25 cellular contexts compared by ENCODE assay signal in genomic region chr19:28221736-28222135, GRCh38.
"Had no signal": no experiment of that assay in that cellular context is flagged by ENCODE, and none has a peak within 500 bp of the region (broad histone marks: within the 10 kb centered on the region; RNA-seq: fewer than 3 reads in every experiment).

No MANE protein-coding gene starts in this region.

- H3K27ac Mint-ChIP-seq: activated CD8-positive, alpha-beta T cell treated with anti-CD3 and anti-CD28 coated beads, Interleukin-2, amount 10 ng/mL, durations not matched to agents 7 days and 5 days; activated naive CD4-positive, alpha-beta T cell treated with anti-CD3 and anti-CD28 coated beads, Interleukin-2, amount 50 U/mL, for 24 hours; activated T-helper 1 cell treated with anti-CD3 and anti-CD28 coated beads, Interleukin-12 subunit alpha, Interleukin-12 subunit beta, Interleukin-2, Interleukin-4 antibody, amounts not matched to agents 30 ng/mL and 10 ng/mL and 1 ng/mL, durations not matched to agents 14 hours and 24 hours and 36 hours; mesothelial cell of epicardium; naive thymus-derived CD8-positive, alpha-beta T cell; neural progenitor cell; type B pancreatic cell had no signal

- H3K27me3 ChIP-seq: neural progenitor cell, testis had no signal

- DNase-seq: activated CD4-positive, alpha-beta T cell treated with anti-CD3 and anti-CD28 coated beads for 1 hour; activated CD4-positive, alpha-beta T cell treated with anti-CD3 and anti-CD28 coated beads, Interleukin-2, amount 50 U/mL, for 1 hour; activated CD8-positive, alpha-beta T cell treated with anti-CD3 and anti-CD28 coated beads, Interleukin-2, amount 10 ng/mL, durations not matched to agents 7 days and 5 days; activated gamma-delta T cell; anterior cingulate cortex; effector memory CD4-positive, alpha-beta T cell; foreskin melanocyte; glutamatergic neuron; hippocampal formation; naive thymus-derived CD8-positive, alpha-beta T cell; posterior cingulate gyrus; retina; spleen; stimulated activated CD4-positive, alpha-beta T cell treated with anti-CD3 and anti-CD28 coated beads, Interleukin-4, amount 100 ng/mL, for 1 hour; stimulated activated naive CD4-positive, alpha-beta T cell; testis; WERI-Rb-1 had no signal

- H3K9ac ChIP-seq: neural progenitor cell had no signal

- H3K4me1 ChIP-seq: spleen, testis had no signal

- H3K36me3 ChIP-seq: neural progenitor cell, spleen, WERI-Rb-1 had no signal

- H3K36me3 Mint-ChIP-seq: activated naive CD4-positive, alpha-beta T cell treated with anti-CD3 and anti-CD28 coated beads, Interleukin-2, amount 50 U/mL, for 24 hours; mesothelial cell of epicardium; naive thymus-derived CD8-positive, alpha-beta T cell; neural progenitor cell; type B pancreatic cell had no signal

- H3K9me3 ChIP-seq: testis had no signal

- H3K4me3 ChIP-seq: neural progenitor cell, spleen, testis had no signal

- H3K4me3 Mint-ChIP-seq: activated CD8-positive, alpha-beta T cell treated with anti-CD3 and anti-CD28 coated beads, Interleukin-2, amount 10 ng/mL, durations not matched to agents 7 days and 5 days; activated naive CD4-positive, alpha-beta T cell treated with anti-CD3 and anti-CD28 coated beads, Interleukin-2, amount 50 U/mL, for 24 hours; activated T-helper 1 cell treated with anti-CD3 and anti-CD28 coated beads, Interleukin-12 subunit alpha, Interleukin-12 subunit beta, Interleukin-2, Interleukin-4 antibody, amounts not matched to agents 30 ng/mL and 10 ng/mL and 1 ng/mL, durations not matched to agents 14 hours and 24 hours and 36 hours; central memory CD8-positive, alpha-beta T cell; mesothelial cell of epicardium; naive thymus-derived CD8-positive, alpha-beta T cell; neural progenitor cell; type B pancreatic cell had no signal

- ATAC-seq: activated CD8-positive, alpha-beta T cell treated with anti-CD3 and anti-CD28 coated beads, Interleukin-2, amount 10 ng/mL, durations not matched to agents 7 days and 5 days; esophagus mucosa; left lobe of liver; naive thymus-derived CD8-positive, alpha-beta T cell had no signal

- H3K9me3 Mint-ChIP-seq: activated naive CD4-positive, alpha-beta T cell treated with anti-CD3 and anti-CD28 coated beads, Interleukin-2, amount 50 U/mL, for 24 hours; activated T-helper 1 cell treated with anti-CD3 and anti-CD28 coated beads, Interleukin-12 subunit alpha, Interleukin-12 subunit beta, Interleukin-2, Interleukin-4 antibody, amounts not matched to agents 30 ng/mL and 10 ng/mL and 1 ng/mL, durations not matched to agents 14 hours and 24 hours and 36 hours; central memory CD8-positive, alpha-beta T cell; mesothelial cell of epicardium; type B pancreatic cell had no signal

- H3K4me1 Mint-ChIP-seq: activated naive CD4-positive, alpha-beta T cell treated with anti-CD3 and anti-CD28 coated beads, Interleukin-2, amount 50 U/mL, for 24 hours; central memory CD8-positive, alpha-beta T cell had no signal

- H3K27ac ChIP-seq: neural progenitor cell, spleen, testis, WERI-Rb-1 had no signal
